In the genomic region with DNA sequence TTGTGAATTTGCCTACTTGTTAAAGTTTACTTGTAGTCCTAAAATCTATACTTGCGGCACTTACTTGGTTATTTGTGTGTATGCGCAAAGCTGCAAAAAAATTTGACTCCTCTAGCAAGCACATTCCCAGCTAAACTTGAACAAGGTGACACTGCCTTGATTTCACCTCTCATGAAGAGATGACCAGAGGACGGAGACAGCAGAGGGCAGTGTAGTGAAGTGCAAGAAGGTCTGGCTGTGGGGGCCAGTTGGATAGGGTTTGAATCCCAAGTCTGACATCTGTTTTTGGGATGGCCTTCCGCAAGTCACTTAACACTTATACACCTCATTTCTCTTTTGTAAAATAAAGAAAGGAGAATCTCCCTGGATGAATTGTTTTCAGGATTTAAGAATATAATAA, we compare ENCODE assay signal across 8 cellular contexts. TPM values are rescaled to one million over a fixed set of nuclear protein-coding genes. Genes with fewer than 3 reads are reported as not detected.
DNase-seq lines count a peak whose midpoint lies in the region; ATAC-seq and TF ChIP-seq lines count a peak whose summit lies in the region.

No MANE protein-coding gene starts in this region.

- no peaks in the 10 kb centered on the region for H3K27me3 ChIP-seq in endodermal cell (ENCODE audit: control insufficient read depth, insufficient read depth, low read length, poor library complexity, severe bottlenecking)

- H3K36me3 Mint-ChIP-seq in activated CD4-positive, alpha-beta T cell treated with anti-CD3 and anti-CD28 coated beads for 36 hours (ENCODE audit: low read depth) = peaks cover 2% of the 10 kb centered on the region
- H3K36me3 Mint-ChIP-seq in endodermal cell (ENCODE audit: low read depth) = no peaks in the 10 kb centered on the region

- no peaks in the 10 kb centered on the region for H3K9me3 ChIP-seq in endodermal cell (ENCODE audit: control insufficient read depth, low read length)

- H3K4me3 ChIP-seq in NB4 (ENCODE audit: low read depth, low read length) = no peak overlapping the region
- H3K4me3 ChIP-seq in endodermal cell (ENCODE audit: low read length) = no peak overlapping the region
- H3K4me3 ChIP-seq in retinal pigment epithelial cell (ENCODE audit: low read length) = no peak overlapping the region

- no peaks in the 10 kb centered on the region for H3K27me3 Mint-ChIP-seq in activated CD4-positive, alpha-beta T cell treated with anti-CD3 and anti-CD28 coated beads for 36 hours
- H3K27me3 Mint-ChIP-seq in endodermal cell (ENCODE audit: insufficient read depth) = no peaks in the 10 kb centered on the region

- DNase-seq in activated CD4-positive, alpha-beta T cell treated with anti-CD3 and anti-CD28 coated beads for 36 hours = no peak
- no peak for DNase-seq in activated CD4-positive, alpha-beta T cell treated with anti-CD3 and anti-CD28 coated beads for 48 hours
- DNase-seq in NB4 (ENCODE audit: low read depth) (peak; percentile 33), endodermal cell (peak; percentile 86), retinal pigment epithelial cell (ENCODE audit: low read depth) (no peak), cerebellar nuclear complex (lab: John Stamatoyannopoulos, UW) (no peak), A172 (ENCODE audit: low spot score) (no peak)

- no peak for TF ChIP-seq POLR2A in NB4 (IDR thresholded peaks at IDR 0.05; ENCODE audit: extremely low read depth, insufficient read length)

- peak overlapping the region; percentile 83 for H3K27ac Mint-ChIP-seq in activated CD4-positive, alpha-beta T cell treated with anti-CD3 and anti-CD28 coated beads for 36 hours
- H3K27ac Mint-ChIP-seq in endodermal cell = no peak overlapping the region

- no peaks in the 10 kb centered on the region for H3K9me3 Mint-ChIP-seq in activated CD4-positive, alpha-beta T cell treated with anti-CD3 and anti-CD28 coated beads for 36 hours (ENCODE audit: low read depth)
- H3K9me3 Mint-ChIP-seq in endodermal cell = no peaks in the 10 kb centered on the region

- no peak overlapping the region for H3K9ac ChIP-seq in endodermal cell (ENCODE audit: extremely low read depth, low read length, poor library complexity, severe bottlenecking)

- no peaks in the 10 kb centered on the region for H3K4me1 ChIP-seq in endodermal cell (ENCODE audit: control insufficient read depth, insufficient read depth, low read length)

- peaks cover 68% of the 10 kb centered on the region for H3K4me1 Mint-ChIP-seq in activated CD4-positive, alpha-beta T cell treated with anti-CD3 and anti-CD28 coated beads for 36 hours
- H3K4me1 Mint-ChIP-seq in endodermal cell = peaks cover 5% of the 10 kb centered on the region

- ATAC-seq in activated CD4-positive, alpha-beta T cell treated with anti-CD3 and anti-CD28 coated beads for 36 hours = no peak
- ATAC-seq in HG02588 (IDR thresholded peaks at IDR 0.05; ENCODE audit: unreplicated experiment) = no peak

- TF ChIP-seq CTCF in NB4 (IDR thresholded peaks at IDR 0.05; ENCODE audit: low read depth, low read length) = no peak
- TF ChIP-seq CTCF in endodermal cell (conservative IDR thresholded peaks at IDR 0.05) = peak; percentile 72
- TF ChIP-seq CTCF in retinal pigment epithelial cell (conservative IDR thresholded peaks at IDR 0.05; ENCODE audit: low read depth, low read length) = peak; percentile 25

- H3K36me3 ChIP-seq in endodermal cell (ENCODE audit: control insufficient read depth, insufficient read depth, low read length) = no peaks in the 10 kb centered on the region

- intact Hi-C loops in activated CD4-positive, alpha-beta T cell treated with anti-CD3 and anti-CD28 coated beads for 36 hours (cut with DNase I, micrococcal nuclease) = loop anchor here (2.0 to 5.0 kb wide), 2 partner anchors 14 to 95 kb away; no protein-coding TSS in a partner anchor

- WGBS in endodermal cell (ENCODE audit: insufficient coverage in 1 of 2, insufficient read length in 1 of 2), 2 experiments = 77 to 80% methylated on average over 1 to 3 of the region's 4 CpGs

- H3K4me3 Mint-ChIP-seq in activated CD4-positive, alpha-beta T cell treated with anti-CD3 and anti-CD28 coated beads for 36 hours = no peak overlapping the region
- H3K4me3 Mint-ChIP-seq in endodermal cell = no peak overlapping the region

- POLR2A ChIA-PET in activated CD4-positive, alpha-beta T cell treated with anti-CD3 and anti-CD28 coated beads for 36 hours (lab: Charles Lee) = interaction anchor here (0.7 to 1.2 kb wide), 2 partner anchors 139 to 270 kb away, joined by 3 to 6 read pairs; a partner anchor contains a TSS

- CTCF ChIA-PET in activated CD4-positive, alpha-beta T cell treated with anti-CD3 and anti-CD28 coated beads for 36 hours (lab: Charles Lee) = interaction anchor here (0.7 to 1.0 kb wide), 2 partner anchors 92 to 270 kb away, joined by 3 read pairs; no protein-coding TSS in a partner anchor

- no peak overlapping the region for H3K27ac ChIP-seq in endodermal cell (ENCODE audit: low read depth, low read length)

RNA-seq across cellular contexts. Expression of a gene that starts 15.7 kb away (rescaled TPM):
- 10 to 100 TPM; 20.2 to 32.5 TPM for total RNA-seq in activated CD4-positive, alpha-beta T cell treated with anti-CD3 and anti-CD28 coated beads for 36 hours
- 10 to 100 TPM; 23.4 to 32.9 TPM for total RNA-seq in endodermal cell
- polyA plus RNA-seq in endodermal cell (2013, experiment 1 of 2) = 20.1 TPM
- polyA plus RNA-seq in endodermal cell (2013, experiment 2 of 2) = 25.9 TPM
- total RNA-seq in A172 (2014; rRNA removed; shearing (Covaris generic)) = 47.9 and 61.5 TPM in 2 replicates

Comparison
In these comparisons a context has a peak if more than half of its experiments do, and no peak if none do; other contexts are left out.
1. DNase-seq: peak in NB4 (single experiment) and endodermal cell (single experiment); none in activated CD4-positive, alpha-beta T cell treated with anti-CD3 and anti-CD28 coated beads for 36 hours (single experiment), activated CD4-positive, alpha-beta T cell treated with anti-CD3 and anti-CD28 coated beads for 48 hours (single experiment), retinal pigment epithelial cell (single experiment), cerebellar nuclear complex (0 of 2) and A172 (single experiment).